Comparison of ENCODE assay signal across 1 cellular context in the genomic region with DNA sequence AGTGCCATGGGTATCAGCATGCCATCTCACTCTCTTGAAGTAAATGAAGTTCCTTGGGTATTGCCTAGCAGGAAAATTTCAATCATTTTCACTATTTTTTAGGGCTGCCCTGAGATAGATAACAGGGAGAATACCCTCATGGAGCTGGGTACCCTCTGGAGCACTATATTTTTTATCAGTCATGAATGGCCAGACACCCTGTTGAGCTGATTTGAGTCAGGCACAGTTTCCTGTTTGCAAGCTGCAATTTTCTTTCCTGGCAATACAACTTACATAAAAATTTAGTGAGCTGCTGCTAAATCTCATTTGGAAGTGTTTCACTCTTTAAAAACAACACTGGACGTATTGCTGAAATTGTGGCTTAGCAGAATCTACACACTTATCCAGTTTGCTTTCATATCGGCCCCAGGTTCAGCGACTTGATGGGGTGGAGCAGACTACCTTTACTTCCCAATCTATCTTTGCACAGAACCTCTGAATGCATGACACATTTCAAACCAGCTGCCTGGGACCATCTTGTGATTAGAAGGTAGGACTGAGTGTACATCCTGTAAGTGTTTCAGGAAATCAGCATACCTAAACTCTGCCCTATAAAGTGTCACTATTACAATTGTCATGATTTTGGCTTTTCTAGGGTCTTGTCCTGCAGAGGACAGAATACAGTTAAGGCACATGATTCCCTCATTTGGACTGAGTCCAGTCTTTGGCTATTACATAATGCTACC.
TF ChIP-seq lines count a peak whose summit lies in the region.

No MANE protein-coding gene starts in this region.

TF ChIP-seq in GM12878, 131 proteins besides CTCF, POLR2A, EP300 and RAD21:
- TF ChIP-seq, protein P1, sequence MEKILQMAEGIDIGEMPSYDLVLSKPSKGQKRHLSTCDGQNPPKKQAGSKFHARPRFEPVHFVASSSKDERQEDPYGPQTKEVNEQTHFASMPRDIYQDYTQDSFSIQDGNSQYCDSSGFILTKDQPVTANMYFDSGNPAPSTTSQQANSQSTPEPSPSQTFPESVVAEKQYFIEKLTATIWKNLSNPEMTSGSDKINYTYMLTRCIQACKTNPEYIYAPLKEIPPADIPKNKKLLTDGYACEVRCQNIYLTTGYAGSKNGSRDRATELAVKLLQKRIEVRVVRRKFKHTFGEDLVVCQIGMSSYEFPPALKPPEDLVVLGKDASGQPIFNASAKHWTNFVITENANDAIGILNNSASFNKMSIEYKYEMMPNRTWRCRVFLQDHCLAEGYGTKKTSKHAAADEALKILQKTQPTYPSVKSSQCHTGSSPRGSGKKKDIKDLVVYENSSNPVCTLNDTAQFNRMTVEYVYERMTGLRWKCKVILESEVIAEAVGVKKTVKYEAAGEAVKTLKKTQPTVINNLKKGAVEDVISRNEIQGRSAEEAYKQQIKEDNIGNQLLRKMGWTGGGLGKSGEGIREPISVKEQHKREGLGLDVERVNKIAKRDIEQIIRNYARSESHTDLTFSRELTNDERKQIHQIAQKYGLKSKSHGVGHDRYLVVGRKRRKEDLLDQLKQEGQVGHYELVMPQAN (conservative IDR thresholded peaks at IDR 0.05): no peak
- TF ChIP-seq, protein P2, sequence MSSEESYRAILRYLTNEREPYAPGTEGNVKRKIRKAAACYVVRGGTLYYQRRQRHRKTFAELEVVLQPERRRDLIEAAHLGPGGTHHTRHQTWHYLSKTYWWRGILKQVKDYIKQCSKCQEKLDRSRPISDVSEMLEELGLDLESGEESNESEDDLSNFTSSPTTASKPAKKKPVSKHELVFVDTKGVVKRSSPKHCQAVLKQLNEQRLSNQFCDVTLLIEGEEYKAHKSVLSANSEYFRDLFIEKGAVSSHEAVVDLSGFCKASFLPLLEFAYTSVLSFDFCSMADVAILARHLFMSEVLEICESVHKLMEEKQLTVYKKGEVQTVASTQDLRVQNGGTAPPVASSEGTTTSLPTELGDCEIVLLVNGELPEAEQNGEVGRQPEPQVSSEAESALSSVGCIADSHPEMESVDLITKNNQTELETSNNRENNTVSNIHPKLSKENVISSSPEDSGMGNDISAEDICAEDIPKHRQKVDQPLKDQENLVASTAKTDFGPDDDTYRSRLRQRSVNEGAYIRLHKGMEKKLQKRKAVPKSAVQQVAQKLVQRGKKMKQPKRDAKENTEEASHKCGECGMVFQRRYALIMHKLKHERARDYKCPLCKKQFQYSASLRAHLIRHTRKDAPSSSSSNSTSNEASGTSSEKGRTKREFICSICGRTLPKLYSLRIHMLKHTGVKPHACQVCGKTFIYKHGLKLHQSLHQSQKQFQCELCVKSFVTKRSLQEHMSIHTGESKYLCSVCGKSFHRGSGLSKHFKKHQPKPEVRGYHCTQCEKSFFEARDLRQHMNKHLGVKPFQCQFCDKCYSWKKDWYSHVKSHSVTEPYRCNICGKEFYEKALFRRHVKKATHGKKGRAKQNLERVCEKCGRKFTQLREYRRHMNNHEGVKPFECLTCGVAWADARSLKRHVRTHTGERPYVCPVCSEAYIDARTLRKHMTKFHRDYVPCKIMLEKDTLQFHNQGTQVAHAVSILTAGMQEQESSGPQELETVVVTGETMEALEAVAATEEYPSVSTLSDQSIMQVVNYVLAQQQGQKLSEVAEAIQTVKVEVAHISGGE (CRISPR knock-in tag; IDR thresholded peaks at IDR 0.05): no peak
- TF ChIP-seq NR2C2 (IDR thresholded peaks at IDR 0.05; ENCODE audit: borderline replicate concordance, control insufficient read depth, insufficient read length, low read depth) (no peak), MEF2A (IDR thresholded peaks at IDR 0.05; ENCODE audit: insufficient read depth, low read depth, low read length) (no peak), RB1 (IDR thresholded peaks at IDR 0.05; ENCODE audit: borderline replicate concordance) (no peak), ZSCAN29 (IDR thresholded peaks at IDR 0.05) (no peak), PAX5 (IDR thresholded peaks at IDR 0.05; ENCODE audit: borderline replicate concordance, low read depth, low read length) (no peak), CREB1 (IDR thresholded peaks at IDR 0.05; ENCODE audit: low read depth) (no peak), NR2F1 (conservative IDR thresholded peaks at IDR 0.05) (no peak), PRDM15 (CRISPR knock-in tag; IDR thresholded peaks at IDR 0.05) (no peak), YBX1 (IDR thresholded peaks at IDR 0.05) (no peak), STAT1 (conservative IDR thresholded peaks at IDR 0.05) (no peak), BMI1 (IDR thresholded peaks at IDR 0.05; ENCODE audit: borderline replicate concordance) (no peak), SREBF1 (IDR thresholded peaks at IDR 0.05; ENCODE audit: low read length) (no peak), SPI1 (IDR thresholded peaks at IDR 0.05; ENCODE audit: borderline replicate concordance, insufficient read depth, low read depth, low read length) (no peak), PBX3 (IDR thresholded peaks at IDR 0.05; ENCODE audit: insufficient replicate concordance, low read depth, low read length) (no peak)
- TF ChIP-seq, protein P3, sequence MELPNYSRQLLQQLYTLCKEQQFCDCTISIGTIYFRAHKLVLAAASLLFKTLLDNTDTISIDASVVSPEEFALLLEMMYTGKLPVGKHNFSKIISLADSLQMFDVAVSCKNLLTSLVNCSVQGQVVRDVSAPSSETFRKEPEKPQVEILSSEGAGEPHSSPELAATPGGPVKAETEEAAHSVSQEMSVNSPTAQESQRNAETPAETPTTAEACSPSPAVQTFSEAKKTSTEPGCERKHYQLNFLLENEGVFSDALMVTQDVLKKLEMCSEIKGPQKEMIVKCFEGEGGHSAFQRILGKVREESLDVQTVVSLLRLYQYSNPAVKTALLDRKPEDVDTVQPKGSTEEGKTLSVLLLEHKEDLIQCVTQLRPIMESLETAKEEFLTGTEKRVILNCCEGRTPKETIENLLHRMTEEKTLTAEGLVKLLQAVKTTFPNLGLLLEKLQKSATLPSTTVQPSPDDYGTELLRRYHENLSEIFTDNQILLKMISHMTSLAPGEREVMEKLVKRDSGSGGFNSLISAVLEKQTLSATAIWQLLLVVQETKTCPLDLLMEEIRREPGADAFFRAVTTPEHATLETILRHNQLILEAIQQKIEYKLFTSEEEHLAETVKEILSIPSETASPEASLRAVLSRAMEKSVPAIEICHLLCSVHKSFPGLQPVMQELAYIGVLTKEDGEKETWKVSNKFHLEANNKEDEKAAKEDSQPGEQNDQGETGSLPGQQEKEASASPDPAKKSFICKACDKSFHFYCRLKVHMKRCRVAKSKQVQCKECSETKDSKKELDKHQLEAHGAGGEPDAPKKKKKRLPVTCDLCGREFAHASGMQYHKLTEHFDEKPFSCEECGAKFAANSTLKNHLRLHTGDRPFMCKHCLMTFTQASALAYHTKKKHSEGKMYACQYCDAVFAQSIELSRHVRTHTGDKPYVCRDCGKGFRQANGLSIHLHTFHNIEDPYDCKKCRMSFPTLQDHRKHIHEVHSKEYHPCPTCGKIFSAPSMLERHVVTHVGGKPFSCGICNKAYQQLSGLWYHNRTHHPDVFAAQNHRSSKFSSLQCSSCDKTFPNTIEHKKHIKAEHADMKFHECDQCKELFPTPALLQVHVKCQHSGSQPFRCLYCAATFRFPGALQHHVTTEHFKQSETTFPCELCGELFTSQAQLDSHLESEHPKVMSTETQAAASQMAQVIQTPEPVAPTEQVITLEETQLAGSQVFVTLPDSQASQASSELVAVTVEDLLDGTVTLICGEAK (IDR thresholded peaks at IDR 0.05; ENCODE audit: borderline replicate concordance): no peak
- TF ChIP-seq, protein P4, sequence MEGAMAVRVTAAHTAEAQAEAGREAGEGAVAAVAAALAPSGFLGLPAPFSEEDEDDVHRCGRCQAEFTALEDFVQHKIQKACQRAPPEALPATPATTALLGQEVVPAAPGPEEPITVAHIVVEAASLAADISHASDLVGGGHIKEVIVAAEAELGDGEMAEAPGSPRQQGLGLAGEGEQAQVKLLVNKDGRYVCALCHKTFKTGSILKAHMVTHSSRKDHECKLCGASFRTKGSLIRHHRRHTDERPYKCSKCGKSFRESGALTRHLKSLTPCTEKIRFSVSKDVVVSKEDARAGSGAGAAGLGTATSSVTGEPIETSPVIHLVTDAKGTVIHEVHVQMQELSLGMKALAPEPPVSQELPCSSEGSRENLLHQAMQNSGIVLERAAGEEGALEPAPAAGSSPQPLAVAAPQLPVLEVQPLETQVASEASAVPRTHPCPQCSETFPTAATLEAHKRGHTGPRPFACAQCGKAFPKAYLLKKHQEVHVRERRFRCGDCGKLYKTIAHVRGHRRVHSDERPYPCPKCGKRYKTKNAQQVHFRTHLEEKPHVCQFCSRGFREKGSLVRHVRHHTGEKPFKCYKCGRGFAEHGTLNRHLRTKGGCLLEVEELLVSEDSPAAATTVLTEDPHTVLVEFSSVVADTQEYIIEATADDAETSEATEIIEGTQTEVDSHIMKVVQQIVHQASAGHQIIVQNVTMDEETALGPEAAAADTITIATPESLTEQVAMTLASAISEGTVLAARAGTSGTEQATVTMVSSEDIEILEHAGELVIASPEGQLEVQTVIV (IDR thresholded peaks at IDR 0.05; ENCODE audit: borderline replicate concordance, partially characterized antibody): no peak
